ENCODE assay signal across 11 cellular contexts in the genomic region with DNA sequence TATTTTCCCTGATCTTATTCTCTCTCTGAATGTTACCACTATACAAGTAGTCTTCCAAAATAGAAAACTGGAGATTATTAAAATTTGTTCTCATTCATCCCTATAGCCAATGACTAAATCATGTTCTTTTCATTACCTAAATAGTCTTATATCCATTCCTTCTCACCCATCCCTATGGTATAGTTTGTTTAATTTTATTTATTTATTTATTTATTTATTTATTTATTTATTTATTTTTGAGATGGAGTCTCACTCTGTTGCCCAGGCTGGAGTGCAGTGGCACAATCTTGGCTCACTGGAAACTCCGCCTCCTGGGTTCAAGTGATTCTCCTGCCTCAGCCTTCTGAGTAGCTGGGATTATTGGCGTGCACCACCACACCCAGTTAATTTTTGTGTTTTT. TPM values are rescaled to one million over a fixed set of nuclear protein-coding genes. Genes with fewer than 3 reads are reported as not detected.
"Had no signal": no experiment of that assay in that cellular context is flagged by ENCODE, and none has a peak within 500 bp of the region (broad histone marks: within the 10 kb centered on the region; RNA-seq: fewer than 3 reads in every experiment).

No MANE protein-coding gene starts in this region.

RNA-seq across cellular contexts. Expression of gene SH2D1B, which starts 50.5 kb away (rescaled TPM):
- total RNA-seq: activated naive CD4-positive, alpha-beta T cell treated with anti-CD3 and anti-CD28 coated beads for 36 hours; activated naive CD8-positive, alpha-beta T cell treated with anti-CD3 and anti-CD28 coated beads for 36 hours; activated naive CD8-positive, alpha-beta T cell treated with anti-CD3 and anti-CD28 coated beads, Interleukin-2, amount 10 ng/mL, durations not matched to agents 7 days and 5 days; activated T-helper 17 cell treated with anti-CD3 and anti-CD28 coated beads, Interleukin-2, amount 50 U/mL, for 72 hours; ascending aorta; astrocyte; body of pancreas; bronchial epithelial cell; cardiac septum; cerebellum; chondrocyte had no signal
